ENCODE assay signal across 20 cellular contexts in the genomic region with DNA sequence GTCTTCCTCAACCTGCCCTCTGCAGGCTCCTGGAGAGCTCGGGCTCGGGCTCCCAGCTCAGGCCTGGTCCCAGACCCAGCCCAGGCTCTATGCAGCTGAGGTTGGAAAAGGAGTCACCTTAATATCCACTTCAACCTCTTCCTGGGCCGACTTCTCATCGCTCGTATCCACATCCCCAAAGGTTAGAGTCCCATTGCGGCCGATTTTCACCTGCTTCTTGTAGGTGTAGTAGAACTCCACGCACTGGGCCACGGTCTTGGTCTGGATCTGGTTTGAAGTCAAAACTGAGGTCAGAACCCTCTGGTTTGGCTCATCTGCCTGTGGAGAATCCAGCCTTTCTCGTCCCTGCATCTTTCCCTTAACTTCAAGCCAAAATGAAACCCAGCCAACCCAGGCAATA. TPM values are rescaled to one million over a fixed set of nuclear protein-coding genes. Genes with fewer than 3 reads are reported as not detected.
DNase-seq lines count a peak whose midpoint lies in the region; ATAC-seq and TF ChIP-seq lines count a peak whose summit lies in the region.
"Had no signal": no experiment of that assay in that cellular context is flagged by ENCODE, and none has a peak within 500 bp of the region (broad histone marks: within the 10 kb centered on the region; RNA-seq: fewer than 3 reads in every experiment).

No MANE protein-coding gene starts in this region.

- peaks cover 87% of the 10 kb centered on the region for H3K36me3 ChIP-seq in muscle layer of colon (ENCODE audit: insufficient read depth, low read length)
- H3K36me3 ChIP-seq in transverse colon: peaks cover 0 to 69% (median 25%) of the 10 kb centered on the region in 4 donors

- CTCF ChIA-PET in activated CD4-positive, alpha-beta memory T cell treated with anti-CD3 and anti-CD28 coated beads for 36 hours (lab: Charles Lee): interaction anchor here (1.7 kb wide), 1 partner anchor 30 kb away, joined by 3 read pairs; no protein-coding TSS in a partner anchor
- CTCF ChIA-PET in activated CD4-positive, alpha-beta memory T cell treated with anti-CD3 and anti-CD28 coated beads, Interleukin-2, amount 10 ng/mL, durations not matched to agents 7 days and 5 days (lab: Charles Lee): interaction anchor here (0.8 to 1.7 kb wide), 3 partner anchors 36 to 227 kb away, joined by 3 to 4 read pairs (median 4); partner anchors contain the start of genes COQ6 and FAM161B

- in situ Hi-C loops in transverse colon (cut with MboI; ENCODE audit: low pct_ligation_motif_present in 1 of 4, low pct_unique_long_range_greater_than_20kb in 1 of 4, low sequenced_read_pairs in 3 of 4): no loop called here

- DNase-seq in activated CD4-positive, alpha-beta memory T cell treated with anti-CD3 and anti-CD28 coated beads for 36 hours: no peak
- no peak for DNase-seq in activated CD4-positive, alpha-beta memory T cell treated with anti-CD3 and anti-CD28 coated beads, Interleukin-2, amount 10 ng/mL, durations not matched to agents 7 days and 5 days
- DNase-seq in T-helper 17 cell: no peak
- DNase-seq in transverse colon: no peak
- no peak for DNase-seq in NCI-H2081 (lab: John Stamatoyannopoulos, UW)
- no peak for DNase-seq in activated naive CD4-positive, alpha-beta T cell treated with Interleukin-2 at 50 U/mL for 16 hours
- no peak for DNase-seq in NCI-H2227 treated with DMSO at 0.1 percent for 48 hours (lab: John Stamatoyannopoulos, UW)
- DNase-seq: activated CD4-positive, alpha-beta T cell treated with anti-CD3 and anti-CD28 coated beads, Interleukin-2, amount 50 U/mL, for 4 hours; amniotic stem cell; C1 segment of cervical spinal cord; cerebellar nuclear complex; DMS79 treated with DMSO at 0.1 percent for 48 hours; effector memory CD8-positive, alpha-beta T cell; hypothalamus; KBM-7; midbrain; NCI-H1092; NCI-H82 had no signal

- TF ChIP-seq POLR2A in transverse colon (IDR thresholded peaks at IDR 0.05): no peak

- intact Hi-C loops in activated CD4-positive, alpha-beta memory T cell treated with anti-CD3 and anti-CD28 coated beads for 36 hours (cut with micrococcal nuclease): no loop called here
- intact Hi-C loops in transverse colon (cut with DNase I; ENCODE audit: low total_unique reads): loop anchor here (10.0 kb wide), 2 partner anchors 102 to 132 kb away; partner anchors contain the start of gene PTGR2

- ATAC-seq in T-helper 17 cell: no peak

- H3K4me3 ChIP-seq in muscle layer of colon (ENCODE audit: low read depth in 1 of 2, low read length in 2 of 2) (no peak overlapping the region), transverse colon (no peak overlapping the region)

- H3K9me3 ChIP-seq in T-helper 17 cell (ENCODE audit: control insufficient read depth, low read length, poor library complexity, severe bottlenecking) (no peaks in the 10 kb centered on the region), muscle layer of colon (ENCODE audit: low read length) (no peaks in the 10 kb centered on the region), transverse colon (no peaks in the 10 kb centered on the region)
- H3K9me3 ChIP-seq: neutrophil had no signal

- WGBS in transverse colon (ENCODE audit: low coverage in 1 of 2), 2 donors: 60 to 92% methylated on average over 1 to 10 of the region's 10 CpGs

- TF ChIP-seq CTCF in transverse colon (IDR thresholded peaks at IDR 0.05): no peak

- no peak overlapping the region for H3K9ac ChIP-seq in muscle layer of colon (ENCODE audit: low read length)

- POLR2A ChIA-PET in activated CD4-positive, alpha-beta memory T cell treated with anti-CD3 and anti-CD28 coated beads for 36 hours (lab: Charles Lee): interaction anchor here (0.8 to 1.1 kb wide), 3 partner anchors 9 to 65 kb away, joined by 3 read pairs; no protein-coding TSS in a partner anchor
- POLR2A ChIA-PET in activated CD4-positive, alpha-beta memory T cell treated with anti-CD3 and anti-CD28 coated beads, Interleukin-2, amount 10 ng/mL, durations not matched to agents 7 days and 5 days (lab: Charles Lee): interaction anchor here (1.0 to 2.6 kb wide), 4 partner anchors 9 to 107 kb away, joined by 3 to 20 read pairs (median 3); partner anchors contain the start of gene PNMA1

- H3K27me3 Mint-ChIP-seq in activated CD4-positive, alpha-beta memory T cell treated with anti-CD3 and anti-CD28 coated beads for 36 hours: no peaks in the 10 kb centered on the region
- no peaks in the 10 kb centered on the region for H3K27me3 Mint-ChIP-seq in activated CD4-positive, alpha-beta memory T cell treated with anti-CD3 and anti-CD28 coated beads, Interleukin-2, amount 10 ng/mL, durations not matched to agents 7 days and 5 days
- H3K27me3 Mint-ChIP-seq in T-helper 17 cell: no peaks in the 10 kb centered on the region
- H3K27me3 Mint-ChIP-seq: effector memory CD8-positive, alpha-beta T cell had no signal

- peak overlapping the region; percentile 30 for H3K27ac ChIP-seq in muscle layer of colon (ENCODE audit: low read depth, low read length)
- peak overlapping the region in 3 of 4 donors; percentile 79 to 89 (median 82) for H3K27ac ChIP-seq in transverse colon

- no peaks in the 10 kb centered on the region for H3K9me3 Mint-ChIP-seq in activated CD4-positive, alpha-beta memory T cell treated with anti-CD3 and anti-CD28 coated beads for 36 hours
- no peaks in the 10 kb centered on the region for H3K9me3 Mint-ChIP-seq in activated CD4-positive, alpha-beta memory T cell treated with anti-CD3 and anti-CD28 coated beads, Interleukin-2, amount 10 ng/mL, durations not matched to agents 7 days and 5 days
- H3K9me3 Mint-ChIP-seq: effector memory CD8-positive, alpha-beta T cell had no signal

- no peak overlapping the region for H3K4me3 Mint-ChIP-seq in activated CD4-positive, alpha-beta memory T cell treated with anti-CD3 and anti-CD28 coated beads for 36 hours
- no peak overlapping the region for H3K4me3 Mint-ChIP-seq in activated CD4-positive, alpha-beta memory T cell treated with anti-CD3 and anti-CD28 coated beads, Interleukin-2, amount 10 ng/mL, durations not matched to agents 7 days and 5 days
- H3K4me3 Mint-ChIP-seq in T-helper 17 cell: no peak overlapping the region
- H3K4me3 Mint-ChIP-seq: effector memory CD8-positive, alpha-beta T cell had no signal

- H3K36me3 Mint-ChIP-seq in activated CD4-positive, alpha-beta memory T cell treated with anti-CD3 and anti-CD28 coated beads for 36 hours: peaks cover 64% of the 10 kb centered on the region
- H3K36me3 Mint-ChIP-seq in activated CD4-positive, alpha-beta memory T cell treated with anti-CD3 and anti-CD28 coated beads, Interleukin-2, amount 10 ng/mL, durations not matched to agents 7 days and 5 days (ENCODE audit: low read depth): peaks cover 72% of the 10 kb centered on the region
- H3K36me3 Mint-ChIP-seq in T-helper 17 cell (ENCODE audit: low read depth): peaks cover 2% of the 10 kb centered on the region

- no peak for TF ChIP-seq EP300 in transverse colon (IDR thresholded peaks at IDR 0.05; ENCODE audit: low read depth)

- H3K4me1 Mint-ChIP-seq in activated CD4-positive, alpha-beta memory T cell treated with anti-CD3 and anti-CD28 coated beads for 36 hours (ENCODE audit: low read depth): peaks cover 37% of the 10 kb centered on the region
- H3K4me1 Mint-ChIP-seq in activated CD4-positive, alpha-beta memory T cell treated with anti-CD3 and anti-CD28 coated beads, Interleukin-2, amount 10 ng/mL, durations not matched to agents 7 days and 5 days: peaks cover 26% of the 10 kb centered on the region
- peaks cover 6% of the 10 kb centered on the region for H3K4me1 Mint-ChIP-seq in T-helper 17 cell

- no peaks in the 10 kb centered on the region for H3K27me3 ChIP-seq in muscle layer of colon (ENCODE audit: control insufficient read depth in 1 of 2, insufficient read depth in 2 of 2, low read length in 2 of 2)
- no peaks in the 10 kb centered on the region for H3K27me3 ChIP-seq in transverse colon
- H3K27me3 ChIP-seq: neutrophil had no signal

- H3K4me1 ChIP-seq in muscle layer of colon (ENCODE audit: insufficient read depth, low read length) (peaks cover 48% of the 10 kb centered on the region), transverse colon (peaks cover 18 to 54% (median 26%) of the 10 kb centered on the region in 4 donors)

- peak overlapping the region; percentile 54 for H3K27ac Mint-ChIP-seq in activated CD4-positive, alpha-beta memory T cell treated with anti-CD3 and anti-CD28 coated beads for 36 hours
- no peak overlapping the region for H3K27ac Mint-ChIP-seq in activated CD4-positive, alpha-beta memory T cell treated with anti-CD3 and anti-CD28 coated beads, Interleukin-2, amount 10 ng/mL, durations not matched to agents 7 days and 5 days
- peak overlapping the region; percentile 90 for H3K27ac Mint-ChIP-seq in T-helper 17 cell

RNA-seq across cellular contexts. Expression of gene PNMA1, which starts 8.4 kb away (rescaled TPM):
- 10 to 100 TPM; 28.2 to 28.3 TPM for total RNA-seq in activated CD4-positive, alpha-beta memory T cell treated with anti-CD3 and anti-CD28 coated beads for 36 hours
- 10 to 100 TPM; 28.2 to 30.0 TPM for total RNA-seq in activated CD4-positive, alpha-beta memory T cell treated with anti-CD3 and anti-CD28 coated beads, Interleukin-2, amount 10 ng/mL, durations not matched to agents 7 days and 5 days
- 10 to 100 TPM; 42.0 to 53.7 TPM for total RNA-seq in T-helper 17 cell
- 10 to 100 TPM; 12.7 to 22.1 (median 12.7) TPM for total RNA-seq in transverse colon
